9 cellular contexts compared by ENCODE assay signal in the genomic region with DNA sequence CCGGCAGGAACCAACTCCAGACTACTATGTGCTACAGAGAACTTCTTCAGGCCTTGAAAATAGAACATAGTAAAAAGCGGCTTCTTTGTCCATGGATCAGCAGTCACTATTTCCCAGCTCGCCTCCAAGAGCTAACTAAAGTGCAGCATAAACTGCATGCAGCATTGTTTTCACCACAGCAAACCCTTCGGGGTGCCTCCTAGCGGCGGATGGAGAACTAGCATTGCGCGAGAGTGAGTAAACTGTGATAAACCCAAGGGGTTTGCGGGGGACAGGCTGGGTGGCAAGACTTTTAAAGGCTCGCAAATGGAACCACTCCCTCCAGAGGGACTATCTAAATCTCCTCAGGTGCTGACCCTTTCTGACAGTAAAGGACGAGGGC. TPM values are rescaled to one million over a fixed set of nuclear protein-coding genes. Genes with fewer than 3 reads are reported as not detected.
DNase-seq lines count a peak whose midpoint lies in the region; ATAC-seq and TF ChIP-seq lines count a peak whose summit lies in the region.
"Had no signal": no experiment of that assay in that cellular context is flagged by ENCODE, and none has a peak within 500 bp of the region (broad histone marks: within the 10 kb centered on the region; RNA-seq: fewer than 3 reads in every experiment).

No MANE protein-coding gene starts in this region.

- no peak overlapping the region for H3K27ac Mint-ChIP-seq in T-cell

- TF ChIP-seq POLR2A in gastrocnemius medialis (IDR thresholded peaks at IDR 0.05) = no peak

- H3K27ac ChIP-seq in gastrocnemius medialis = no peak overlapping the region

- peak; percentile 5 for DNase-seq in stimulated activated CD4-positive, alpha-beta T cell treated with anti-CD3 and anti-CD28 coated beads, Interleukin-12 subunit alpha, Interleukin-12 subunit beta, amount 100 ng/mL, for 4 hours
- DNase-seq in stimulated activated CD4-positive, alpha-beta T cell treated with anti-CD3 and anti-CD28 coated beads, Interleukin-4, amount 100 ng/mL, for 4 hours = no peak
- DNase-seq in Right ventricle myocardium superior (no peak), gastrocnemius medialis (no peak), T-cell (no peak), T-helper 1 cell (no peak)

- H3K4me3 Mint-ChIP-seq in T-cell = no peak overlapping the region
- H3K4me3 Mint-ChIP-seq: central memory CD8-positive, alpha-beta T cell had no signal

- ATAC-seq in SK-N-SH treated with all-trans-retinoic acid at 6 μM for 48 hours (peak; percentile 89), Right ventricle myocardium superior (ENCODE audit: poor library complexity) (peak; percentile 84), gastrocnemius medialis (no peak), GM21390 (IDR thresholded peaks at IDR 0.05; ENCODE audit: unreplicated experiment) (no peak), T-cell (replicated peaks in 1 of 4) (no peak)

- peaks cover 2 to 6% (median 4%) of the 10 kb centered on the region in 3 donors for H3K4me1 Mint-ChIP-seq in T-cell

- CTCF ChIA-PET in T-cell (lab: Charles Lee) = no interaction called here

- H3K4me1 ChIP-seq in gastrocnemius medialis = peaks cover 0 to 4% of the 10 kb centered on the region in 2 donors

- POLR2A ChIA-PET in T-cell (lab: Charles Lee) = no interaction called here

- H3K9me3 ChIP-seq in gastrocnemius medialis = no peaks in the 10 kb centered on the region

- in situ Hi-C loops in gastrocnemius medialis (cut with MboI; ENCODE audit: low sequenced_read_pairs in 4 of 4) = no loop called here

- peaks cover 0 to 2% (median 2%) of the 10 kb centered on the region in 3 donors for H3K9me3 Mint-ChIP-seq in T-cell
- H3K9me3 Mint-ChIP-seq: central memory CD8-positive, alpha-beta T cell had no signal

- peak overlapping the region; percentile 56 to 64 (median 60) for H3K4me3 ChIP-seq in gastrocnemius medialis

- H3K27me3 Mint-ChIP-seq in T-cell = peaks cover 25 to 32% of the 10 kb centered on the region in 2 donors

- TF ChIP-seq CTCF in gastrocnemius medialis (IDR thresholded peaks at IDR 0.05 in 4 of 5, conservative IDR thresholded peaks at IDR 0.05 in 1 of 5) = peak in 4 of 5 experiments; percentile 13 to 59 (median 35)

- no peaks in the 10 kb centered on the region for H3K36me3 Mint-ChIP-seq in T-cell

- no peaks in the 10 kb centered on the region for H3K36me3 ChIP-seq in gastrocnemius medialis

- H3K27me3 ChIP-seq in gastrocnemius medialis = peaks cover 0 to 4% (median 3%) of the 10 kb centered on the region in 3 donors

- intact Hi-C loops in Right ventricle myocardium superior (cut with DNase I) (no loop called here), gastrocnemius medialis (cut with DNase I; ENCODE audit: low total_unique reads) (no loop called here)

TF ChIP-seq in SK-N-SH treated with all-trans-retinoic acid at 6 μM for 48 hours, 23 proteins besides CTCF, POLR2A, EP300 and RAD21:
- TF ChIP-seq ZNF565 (CRISPR knock-in tag; conservative IDR thresholded peaks at IDR 0.05; ENCODE audit: low read depth) = no peak
- TF ChIP-seq, protein P1, sequence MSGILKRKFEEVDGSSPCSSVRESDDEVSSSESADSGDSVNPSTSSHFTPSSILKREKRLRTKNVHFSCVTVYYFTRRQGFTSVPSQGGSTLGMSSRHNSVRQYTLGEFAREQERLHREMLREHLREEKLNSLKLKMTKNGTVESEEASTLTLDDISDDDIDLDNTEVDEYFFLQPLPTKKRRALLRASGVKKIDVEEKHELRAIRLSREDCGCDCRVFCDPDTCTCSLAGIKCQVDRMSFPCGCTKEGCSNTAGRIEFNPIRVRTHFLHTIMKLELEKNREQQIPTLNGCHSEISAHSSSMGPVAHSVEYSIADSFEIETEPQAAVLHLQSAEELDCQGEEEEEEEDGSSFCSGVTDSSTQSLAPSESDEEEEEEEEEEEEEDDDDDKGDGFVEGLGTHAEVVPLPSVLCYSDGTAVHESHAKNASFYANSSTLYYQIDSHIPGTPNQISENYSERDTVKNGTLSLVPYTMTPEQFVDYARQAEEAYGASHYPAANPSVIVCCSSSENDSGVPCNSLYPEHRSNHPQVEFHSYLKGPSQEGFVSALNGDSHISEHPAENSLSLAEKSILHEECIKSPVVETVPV (CRISPR knock-in tag; IDR thresholded peaks at IDR 0.05) = no peak
- TF ChIP-seq PATZ1 (CRISPR knock-in tag; IDR thresholded peaks at IDR 0.05; ENCODE audit: borderline replicate concordance) = no peak
- no peak for TF ChIP-seq GLIS3 (CRISPR knock-in tag; IDR thresholded peaks at IDR 0.05)
- no peak for TF ChIP-seq TCF4 (CRISPR knock-in tag; IDR thresholded peaks at IDR 0.05; ENCODE audit: borderline replicate concordance)
- TF ChIP-seq, protein P2, sequence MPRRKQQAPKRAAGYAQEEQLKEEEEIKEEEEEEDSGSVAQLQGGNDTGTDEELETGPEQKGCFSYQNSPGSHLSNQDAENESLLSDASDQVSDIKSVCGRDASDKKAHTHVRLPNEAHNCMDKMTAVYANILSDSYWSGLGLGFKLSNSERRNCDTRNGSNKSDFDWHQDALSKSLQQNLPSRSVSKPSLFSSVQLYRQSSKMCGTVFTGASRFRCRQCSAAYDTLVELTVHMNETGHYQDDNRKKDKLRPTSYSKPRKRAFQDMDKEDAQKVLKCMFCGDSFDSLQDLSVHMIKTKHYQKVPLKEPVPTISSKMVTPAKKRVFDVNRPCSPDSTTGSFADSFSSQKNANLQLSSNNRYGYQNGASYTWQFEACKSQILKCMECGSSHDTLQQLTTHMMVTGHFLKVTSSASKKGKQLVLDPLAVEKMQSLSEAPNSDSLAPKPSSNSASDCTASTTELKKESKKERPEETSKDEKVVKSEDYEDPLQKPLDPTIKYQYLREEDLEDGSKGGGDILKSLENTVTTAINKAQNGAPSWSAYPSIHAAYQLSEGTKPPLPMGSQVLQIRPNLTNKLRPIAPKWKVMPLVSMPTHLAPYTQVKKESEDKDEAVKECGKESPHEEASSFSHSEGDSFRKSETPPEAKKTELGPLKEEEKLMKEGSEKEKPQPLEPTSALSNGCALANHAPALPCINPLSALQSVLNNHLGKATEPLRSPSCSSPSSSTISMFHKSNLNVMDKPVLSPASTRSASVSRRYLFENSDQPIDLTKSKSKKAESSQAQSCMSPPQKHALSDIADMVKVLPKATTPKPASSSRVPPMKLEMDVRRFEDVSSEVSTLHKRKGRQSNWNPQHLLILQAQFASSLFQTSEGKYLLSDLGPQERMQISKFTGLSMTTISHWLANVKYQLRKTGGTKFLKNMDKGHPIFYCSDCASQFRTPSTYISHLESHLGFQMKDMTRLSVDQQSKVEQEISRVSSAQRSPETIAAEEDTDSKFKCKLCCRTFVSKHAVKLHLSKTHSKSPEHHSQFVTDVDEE (CRISPR knock-in tag; IDR thresholded peaks at IDR 0.05) = no peak
- TF ChIP-seq ZNF70 (CRISPR knock-in tag; IDR thresholded peaks at IDR 0.05) = no peak
- TF ChIP-seq CREB5 (CRISPR knock-in tag; IDR thresholded peaks at IDR 0.05; ENCODE audit: low read depth) = no peak
- TF ChIP-seq ARNTL (CRISPR knock-in tag; IDR thresholded peaks at IDR 0.05; ENCODE audit: borderline replicate concordance, low read depth) = no peak
- no peak for TF ChIP-seq ZFP3 (CRISPR knock-in tag; IDR thresholded peaks at IDR 0.05)
- no peak for TF ChIP-seq CSDC2 (CRISPR knock-in tag; IDR thresholded peaks at IDR 0.05)
- TF ChIP-seq ZNF8 (CRISPR knock-in tag; IDR thresholded peaks at IDR 0.05) = no peak
- TF ChIP-seq PPARA (CRISPR knock-in tag; IDR thresholded peaks at IDR 0.05; ENCODE audit: borderline replicate concordance) = no peak
- TF ChIP-seq ESRRG (CRISPR knock-in tag; IDR thresholded peaks at IDR 0.05) = no peak
- TF ChIP-seq, protein P3, sequence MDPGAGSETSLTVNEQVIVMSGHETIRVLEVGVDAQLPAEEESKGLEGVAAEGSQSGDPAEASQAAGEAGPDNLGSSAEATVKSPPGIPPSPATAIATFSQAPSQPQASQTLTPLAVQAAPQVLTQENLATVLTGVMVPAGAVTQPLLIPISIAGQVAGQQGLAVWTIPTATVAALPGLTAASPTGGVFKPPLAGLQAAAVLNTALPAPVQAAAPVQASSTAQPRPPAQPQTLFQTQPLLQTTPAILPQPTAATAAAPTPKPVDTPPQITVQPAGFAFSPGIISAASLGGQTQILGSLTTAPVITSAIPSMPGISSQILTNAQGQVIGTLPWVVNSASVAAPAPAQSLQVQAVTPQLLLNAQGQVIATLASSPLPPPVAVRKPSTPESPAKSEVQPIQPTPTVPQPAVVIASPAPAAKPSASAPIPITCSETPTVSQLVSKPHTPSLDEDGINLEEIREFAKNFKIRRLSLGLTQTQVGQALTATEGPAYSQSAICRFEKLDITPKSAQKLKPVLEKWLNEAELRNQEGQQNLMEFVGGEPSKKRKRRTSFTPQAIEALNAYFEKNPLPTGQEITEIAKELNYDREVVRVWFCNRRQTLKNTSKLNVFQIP (CRISPR knock-in tag; IDR thresholded peaks at IDR 0.05; ENCODE audit: borderline replicate concordance, low read depth) = no peak
- TF ChIP-seq SNAI2 (CRISPR knock-in tag; IDR thresholded peaks at IDR 0.05) = no peak

RNA-seq across cellular contexts. Expression of gene SGCG, which starts 21.6 kb away (rescaled TPM):
- total RNA-seq in Right ventricle myocardium superior = 77.5 TPM
- total RNA-seq in gastrocnemius medialis = 10 to 100 TPM; 15.3 to 36.9 (median 21.2) TPM
- not detected for total RNA-seq in T-cell

Comparison
In these comparisons a context has a peak if more than half of its experiments do, and no peak if none do; other contexts are left out.
1. ATAC-seq: peak in SK-N-SH treated with all-trans-retinoic acid at 6 μM for 48 hours (single experiment) and Right ventricle myocardium superior (single experiment); none in gastrocnemius medialis (0 of 2), GM21390 (single experiment) and T-cell (0 of 4).
2. RNA of gene SGCG, which starts 21.6 kb away (total RNA-seq): 77.5 TPM in Right ventricle myocardium superior (single experiment) and 15.3 to 36.9 TPM in gastrocnemius medialis; not detected in T-cell; every median in the first group is over 10 times any median in the second.